ENCODE assay signal across 23 cellular contexts in genomic region chr3:47002490-47003410, GRCh38. TPM values are rescaled to one million over a fixed set of nuclear protein-coding genes. Genes with fewer than 3 reads are reported as not detected.
DNase-seq lines count a peak whose midpoint lies in the region; ATAC-seq, FAIRE-seq and TF ChIP-seq lines count a peak whose summit lies in the region.
"Had no signal": no experiment of that assay in that cellular context is flagged by ENCODE, and none has a peak within 500 bp of the region (broad histone marks: within the 10 kb centered on the region; RNA-seq: fewer than 3 reads in every experiment).

No MANE protein-coding gene starts in this region.

- H3K4ac ChIP-seq in neuronal stem cell (ENCODE audit: low read length), result no peak overlapping the region

- H2BK5ac ChIP-seq in neuronal stem cell (ENCODE audit: low read length), result peak overlapping the region; percentile 66

- no peak overlapping the region for H2BK15ac ChIP-seq in neuronal stem cell (ENCODE audit: low read length)

- H2AK5ac ChIP-seq in neuronal stem cell (ENCODE audit: low read depth, low read length), result peak overlapping the region; percentile 90

- peak overlapping the region; percentile 73 for H3K23ac ChIP-seq in neuronal stem cell (ENCODE audit: low read depth, low read length, poor library complexity)

- H3K27ac Mint-ChIP-seq in activated CD4-positive, alpha-beta T cell treated with anti-CD3 and anti-CD28 coated beads for 36 hours, result no peak overlapping the region
- H3K27ac Mint-ChIP-seq: activated B cell treated with CpG ODN at 0.5 μM for 24 hours; activated CD8-positive, alpha-beta memory T cell treated with anti-CD3 and anti-CD28 coated beads, Interleukin-2, amount 10 ng/mL, durations not matched to agents 7 days and 5 days had no signal

- no peaks in the 10 kb centered on the region for H3K9me3 ChIP-seq in neuronal stem cell (replicated peaks in 1 of 2; ENCODE audit: control insufficient read depth in 2 of 2, insufficient read depth in 1 of 2, low read depth in 1 of 2, low read length in 2 of 2)
- H3K9me3 ChIP-seq: A549, gastroesophageal sphincter, ovary, Peyer's patch had no signal

- no CpG with 5 or more reads among the region's 36 CpGs for WGBS in neuronal stem cell (ENCODE audit: extremely low coverage in 2 of 2, insufficient read length in 2 of 2, insufficient replicate concordance in 1 of 2), 2 donors

- CTCF ChIA-PET in activated CD4-positive, alpha-beta T cell treated with anti-CD3 and anti-CD28 coated beads for 36 hours (lab: Charles Lee), result no interaction called here

- H3K4me1 ChIP-seq in neuronal stem cell (ENCODE audit: control insufficient read depth in 2 of 2, insufficient read depth in 1 of 2, low read depth in 1 of 2, low read length in 2 of 2), result peaks cover 3 to 4% of the 10 kb centered on the region in 2 donors

- peaks cover 5% of the 10 kb centered on the region for H3K4me1 Mint-ChIP-seq in activated CD4-positive, alpha-beta T cell treated with anti-CD3 and anti-CD28 coated beads for 36 hours

- H2BK120ac ChIP-seq in neuronal stem cell (ENCODE audit: low read depth, low read length), result no peak overlapping the region

- H3K18ac ChIP-seq in neuronal stem cell (ENCODE audit: low read length), result peak overlapping the region; percentile 48

- no peak overlapping the region for H3K4me3 ChIP-seq in choroid plexus epithelial cell (ENCODE audit: low read depth, low read length)
- no peak overlapping the region for H3K4me3 ChIP-seq in neuronal stem cell (ENCODE audit: low read length in 2 of 2)
- H3K4me3 ChIP-seq: A549, gastroesophageal sphincter, ovary, Peyer's patch had no signal

- FAIRE-seq in GM12891 (lab: Jason Lieb, UNC), result no peak
- FAIRE-seq: A549, endometrium, GM18507, GM19239 had no signal

- H3K79me1 ChIP-seq in neuronal stem cell (ENCODE audit: low read depth, low read length), result peaks cover 2% of the 10 kb centered on the region

- H3K9me3 Mint-ChIP-seq in activated CD4-positive, alpha-beta T cell treated with anti-CD3 and anti-CD28 coated beads for 36 hours (ENCODE audit: low read depth), result no peaks in the 10 kb centered on the region
- H3K9me3 Mint-ChIP-seq: activated B cell treated with CpG ODN at 0.5 μM for 24 hours; activated naive CD4-positive, alpha-beta T cell treated with anti-CD3 and anti-CD28 coated beads, Interleukin-2, amount 50 U/mL, for 24 hours; CD8-positive, alpha-beta memory T cell had no signal

- H3K27ac ChIP-seq in neuronal stem cell (replicated peaks; ENCODE audit: low read length), result no peak overlapping the region
- H3K27ac ChIP-seq: A549, gastroesophageal sphincter, ovary, Peyer's patch had no signal

- H3K4me3 Mint-ChIP-seq in activated CD4-positive, alpha-beta T cell treated with anti-CD3 and anti-CD28 coated beads for 36 hours, result no peak overlapping the region
- H3K4me3 Mint-ChIP-seq: activated B cell treated with CpG ODN at 0.5 μM for 24 hours; activated CD8-positive, alpha-beta memory T cell treated with anti-CD3 and anti-CD28 coated beads, Interleukin-2, amount 10 ng/mL, durations not matched to agents 7 days and 5 days; activated naive CD4-positive, alpha-beta T cell treated with anti-CD3 and anti-CD28 coated beads, Interleukin-2, amount 50 U/mL, for 24 hours; CD8-positive, alpha-beta memory T cell had no signal

- H3K14ac ChIP-seq in neuronal stem cell (ENCODE audit: low read length), result peak overlapping the region; percentile 84

- H4K91ac ChIP-seq in neuronal stem cell (ENCODE audit: low read depth, low read length, poor library complexity), result no peak overlapping the region

- peak; percentile 24 for DNase-seq in activated CD4-positive, alpha-beta T cell treated with anti-CD3 and anti-CD28 coated beads for 36 hours
- no peak for DNase-seq in activated CD4-positive, alpha-beta T cell treated with anti-CD3 and anti-CD28 coated beads, Interleukin-2, amount 50 U/mL, for 48 hours
- DNase-seq in GM12891 (ENCODE audit: insufficient read length, low spot score), result peak; percentile 20
- no peak for DNase-seq in choroid plexus epithelial cell (ENCODE audit: low read depth)
- no peak for DNase-seq in neuronal stem cell (ENCODE audit: low spot score)
- DNase-seq in NAMALWA (ENCODE audit: low spot score), result no peak
- DNase-seq in mesenteric fat pad (ENCODE audit: low spot score), result no peak
- DNase-seq in SIG-M5 (lab: John Stamatoyannopoulos, UW), result no peak
- DNase-seq: activated B cell treated with CpG ODN at 0.5 μM for 24 hours; activated CD8-positive, alpha-beta memory T cell treated with anti-CD3 and anti-CD28 coated beads, Interleukin-2, amount 10 ng/mL, durations not matched to agents 7 days and 5 days; MV-4-11; NCI-H2107; NCI-H748 treated with DMSO at 0.1 percent for 48 hours; T-helper 1 cell had no signal

- H2BK12ac ChIP-seq in neuronal stem cell (ENCODE audit: low read length), result no peak overlapping the region

- H3K27me3 ChIP-seq in neuronal stem cell (ENCODE audit: control insufficient read depth in 3 of 3, insufficient read depth in 3 of 3, low read depth in 1 of 3, low read length in 3 of 3), result no peaks in the 10 kb centered on the region
- H3K27me3 ChIP-seq: gastroesophageal sphincter, ovary, Peyer's patch had no signal

- peak; percentile 38 for TF ChIP-seq CTCF in choroid plexus epithelial cell (conservative IDR thresholded peaks at IDR 0.05; ENCODE audit: low read depth, low read length)

- TF ChIP-seq POLR2A in GM12891 (IDR thresholded peaks at IDR 0.05; ENCODE audit: low read depth, low read length), result no peak

- peak overlapping the region; percentile 29 for H4K8ac ChIP-seq in neuronal stem cell (ENCODE audit: low read depth, low read length)

- H3K4me2 ChIP-seq in neuronal stem cell (ENCODE audit: insufficient read depth, low read length, poor library complexity, severe bottlenecking), result no peak overlapping the region
- H3K4me2 ChIP-seq: A549 had no signal

- POLR2A ChIA-PET in activated CD4-positive, alpha-beta T cell treated with anti-CD3 and anti-CD28 coated beads for 36 hours (lab: Charles Lee), result no interaction called here

- H2AFZ ChIP-seq in neuronal stem cell (ENCODE audit: low read length), result no peak overlapping the region

- H3K36me3 Mint-ChIP-seq in activated CD4-positive, alpha-beta T cell treated with anti-CD3 and anti-CD28 coated beads for 36 hours (ENCODE audit: low read depth), result peaks cover 31% of the 10 kb centered on the region

- no peaks in the 10 kb centered on the region for H3K27me3 Mint-ChIP-seq in activated CD4-positive, alpha-beta T cell treated with anti-CD3 and anti-CD28 coated beads for 36 hours
- H3K27me3 Mint-ChIP-seq: activated B cell treated with CpG ODN at 0.5 μM for 24 hours; activated CD8-positive, alpha-beta memory T cell treated with anti-CD3 and anti-CD28 coated beads, Interleukin-2, amount 10 ng/mL, durations not matched to agents 7 days and 5 days; activated naive CD4-positive, alpha-beta T cell treated with anti-CD3 and anti-CD28 coated beads, Interleukin-2, amount 50 U/mL, for 24 hours; CD8-positive, alpha-beta memory T cell had no signal

- H3K9ac ChIP-seq in neuronal stem cell (ENCODE audit: low read depth, low read length, poor library complexity), result no peak overlapping the region

- ATAC-seq in activated CD4-positive, alpha-beta T cell treated with anti-CD3 and anti-CD28 coated beads for 36 hours, result no peak
- ATAC-seq: A549; activated CD8-positive, alpha-beta memory T cell treated with anti-CD3 and anti-CD28 coated beads, Interleukin-2, amount 10 ng/mL, durations not matched to agents 7 days and 5 days; gastroesophageal sphincter had no signal

- intact Hi-C loops in activated CD4-positive, alpha-beta T cell treated with anti-CD3 and anti-CD28 coated beads for 36 hours (cut with DNase I, micrococcal nuclease), result no loop called here

- H3K36me3 ChIP-seq in neuronal stem cell (replicated peaks in 1 of 2; ENCODE audit: control insufficient read depth in 2 of 2, insufficient read depth in 2 of 2, low read length in 2 of 2), result peaks cover 0 to 9% of the 10 kb centered on the region in 2 donors
- H3K36me3 ChIP-seq: ovary had no signal

TF ChIP-seq in GM12891, 5 proteins besides CTCF, POLR2A, EP300 and RAD21:
- TF ChIP-seq POLR2AphosphoS5 (IDR thresholded peaks at IDR 0.05; ENCODE audit: low read depth, low read length), result no peak
- TF ChIP-seq POU2F2 (IDR thresholded peaks at IDR 0.05; ENCODE audit: low read depth, low read length), result no peak
- no peak for TF ChIP-seq TAF1 (IDR thresholded peaks at IDR 0.05; ENCODE audit: low read depth, low read length)
- no peak for TF ChIP-seq SPI1 (IDR thresholded peaks at IDR 0.05; ENCODE audit: low read depth, low read length)
- TF ChIP-seq PAX5 (IDR thresholded peaks at IDR 0.05; ENCODE audit: insufficient read depth, low read length, severe bottlenecking), result no peak

RNA-seq across cellular contexts. Expression of gene NBEAL2, which starts 23.3 kb away (rescaled TPM):
- total RNA-seq in activated CD4-positive, alpha-beta T cell treated with anti-CD3 and anti-CD28 coated beads for 36 hours, result 10 to 100 TPM; 83.4 to 84.9 TPM
- polyA plus RNA-seq in GM12891 (2012; ENCODE audit: low read depth, missing spikeins), result 53.4 TPM
- 5.9 TPM for polyA plus RNA-seq in neuronal stem cell (2013, experiment 1 of 2)
- 6.2 TPM for polyA plus RNA-seq in neuronal stem cell (2013, experiment 2 of 2)
- 42.9 TPM for total RNA-seq in mesenteric fat pad

RNA-seq across cellular contexts. Expression of gene CCDC12, which starts 26.2 kb away (rescaled TPM):
- 10 to 100 TPM; 45.4 to 47.8 TPM for total RNA-seq in activated CD4-positive, alpha-beta T cell treated with anti-CD3 and anti-CD28 coated beads for 36 hours
- polyA plus RNA-seq in GM12891 (2012; ENCODE audit: low read depth, missing spikeins), result 55.8 TPM
- 56.1 TPM for polyA plus RNA-seq in neuronal stem cell (2013, experiment 1 of 2)
- polyA plus RNA-seq in neuronal stem cell (2013, experiment 2 of 2), result 55.5 TPM
- 33.1 TPM for total RNA-seq in mesenteric fat pad

Comparison
In these comparisons a context has a peak if more than half of its experiments do, and no peak if none do; other contexts are left out.
1. DNase-seq: peak in activated CD4-positive, alpha-beta T cell treated with anti-CD3 and anti-CD28 coated beads for 36 hours (single experiment) and GM12891 (single experiment); none in activated CD4-positive, alpha-beta T cell treated with anti-CD3 and anti-CD28 coated beads, Interleukin-2, amount 50 U/mL, for 48 hours (0 of 2), choroid plexus epithelial cell (single experiment), neuronal stem cell (single experiment), NAMALWA (single experiment), mesenteric fat pad (single experiment) and SIG-M5 (single experiment).